ENCODE assay signal across 12 cellular contexts in the genomic region with DNA sequence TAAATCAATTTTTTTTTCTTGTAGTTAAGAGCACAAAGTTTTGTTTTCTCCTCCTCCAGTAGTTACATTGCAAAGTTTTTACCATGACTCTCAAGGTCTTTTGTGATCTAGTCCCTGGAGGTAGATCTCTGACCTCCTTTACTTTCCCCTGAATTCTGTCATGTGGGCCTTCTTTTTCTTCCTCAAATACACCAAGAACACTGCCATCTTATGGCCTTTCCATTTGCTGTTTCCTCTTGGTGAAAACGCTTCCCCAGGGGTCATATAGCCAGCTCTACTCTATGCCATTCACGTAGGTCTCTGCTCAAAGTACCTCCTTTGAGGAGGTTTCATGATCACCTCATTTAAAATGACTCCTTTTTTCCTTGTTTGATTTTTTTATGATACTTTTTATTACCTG. TPM values are rescaled to one million over a fixed set of nuclear protein-coding genes. Genes with fewer than 3 reads are reported as not detected.
A peak's percentile ranks its signal among the peaks of the same experiment; 100 is the strongest.
DNase-seq lines count a peak whose midpoint lies in the region; ATAC-seq, FAIRE-seq and TF ChIP-seq lines count a peak whose summit lies in the region.
"Had no signal": no experiment of that assay in that cellular context is flagged by ENCODE, and none has a peak within 500 bp of the region (broad histone marks: within the 10 kb centered on the region; RNA-seq: fewer than 3 reads in every experiment).

No MANE protein-coding gene starts in this region.

- H3K27me3 ChIP-seq in HL-60 (ENCODE audit: insufficient read depth, poor library complexity, severe bottlenecking): no peaks in the 10 kb centered on the region

- DNase-seq in NCI-H82 (lab: John Stamatoyannopoulos, UW) (peak; percentile 14), NCI-H82 treated with DMSO at 0.1 percent for 48 hours (lab: John Stamatoyannopoulos, UW; ENCODE audit: unreplicated experiment) (no peak), HL-60 (ENCODE audit: low read depth in 1 of 2, low spot score in 1 of 2) (peak in 1 of 2 experiments; percentile 26), naive B cell (no peak), RCC 7860 (ENCODE audit: low spot score) (no peak)
- no peak for DNase-seq in stimulated activated CD4-positive, alpha-beta T cell treated with anti-CD3 and anti-CD28 coated beads, Interleukin-2, amount 100 ng/mL, for 24 hours
- DNase-seq: NCI-H1436, posterior cingulate gyrus had no signal

- H3K4me3 Mint-ChIP-seq in activated naive CD8-positive, alpha-beta T cell: peak overlapping the region; percentile 69
- H3K4me3 Mint-ChIP-seq in naive B cell: peak overlapping the region in 2 of 8 donors; percentile 18 to 81

- peak; percentile 9 for TF ChIP-seq CTCF in HL-60 (IDR thresholded peaks at IDR 0.05; ENCODE audit: insufficient read depth, low read length)

- H3K27ac ChIP-seq in HL-60 (replicated peaks): no peak overlapping the region

- no peak overlapping the region for H3K4me3 ChIP-seq in HL-60 (replicated peaks; ENCODE audit: insufficient read depth, low read length)

- FAIRE-seq in RCC 7860 (lab: Jason Lieb, UNC): no peak
- FAIRE-seq: endometrium, GM12892 had no signal

- no peaks in the 10 kb centered on the region for H3K9me3 Mint-ChIP-seq in activated naive CD8-positive, alpha-beta T cell (ENCODE audit: low read depth)
- H3K9me3 Mint-ChIP-seq in naive B cell: no peaks in the 10 kb centered on the region

- H3K27ac Mint-ChIP-seq in activated naive CD8-positive, alpha-beta T cell: peak overlapping the region; percentile 50
- H3K27ac Mint-ChIP-seq in naive B cell: peak overlapping the region in 5 of 6 donors; percentile 35 to 82 (median 67)

- H3K27me3 Mint-ChIP-seq in activated naive CD8-positive, alpha-beta T cell: no peaks in the 10 kb centered on the region
- H3K27me3 Mint-ChIP-seq in naive B cell: no peaks in the 10 kb centered on the region

- H3K36me3 Mint-ChIP-seq in activated naive CD8-positive, alpha-beta T cell: peaks cover 12% of the 10 kb centered on the region
- peaks cover 0 to 22% of the 10 kb centered on the region in 2 donors for H3K36me3 Mint-ChIP-seq in naive B cell

- H3K4me1 Mint-ChIP-seq in activated naive CD8-positive, alpha-beta T cell (ENCODE audit: low read depth): peaks cover 43% of the 10 kb centered on the region
- H3K4me1 Mint-ChIP-seq in naive B cell: peaks cover 17 to 29% (median 24%) of the 10 kb centered on the region in 3 donors

- ATAC-seq in naive B cell (ENCODE audit: low read depth in 2 of 2): no peak
- no peak for ATAC-seq in GM18867 (IDR thresholded peaks at IDR 0.05; ENCODE audit: unreplicated experiment)

RNA-seq across cellular contexts. Expression of gene DDX20, which starts 2.7 kb away (rescaled TPM):
- polyA plus RNA-seq in naive B cell (ENCODE audit: low read depth in 6 of 6): 10 to 100 TPM in 5 of 6 donors, 1 to 10 TPM in 1; 7.5 to 15.7 (median 11.5) TPM

RNA-seq across cellular contexts. Expression of gene INKA2, which starts 19.2 kb away (rescaled TPM):
- under 1 TPM in 5 of 6 donors, not detected in 1; 0.28 to 0.86 (median 0.40) TPM for polyA plus RNA-seq in naive B cell (ENCODE audit: low read depth in 6 of 6)
